17 cellular contexts compared by ENCODE assay signal in genomic region chr16:89102777-89103073, GRCh38. TPM values are rescaled to one million over a fixed set of nuclear protein-coding genes. Genes with fewer than 3 reads are reported as not detected.
DNase-seq lines count a peak whose midpoint lies in the region; ATAC-seq and TF ChIP-seq lines count a peak whose summit lies in the region.
"Had no signal": no experiment of that assay in that cellular context is flagged by ENCODE, and none has a peak within 500 bp of the region (broad histone marks: within the 10 kb centered on the region; RNA-seq: fewer than 3 reads in every experiment).

No MANE protein-coding gene starts in this region.

- H3K36me3 ChIP-seq in Caco-2 (ENCODE audit: control insufficient read depth, insufficient read depth, low read length) = peaks cover 6% of the 10 kb centered on the region
- H3K36me3 ChIP-seq in neuronal stem cell (replicated peaks in 1 of 2; ENCODE audit: control insufficient read depth in 2 of 2, insufficient read depth in 2 of 2, low read length in 2 of 2) = peaks cover 50 to 82% of the 10 kb centered on the region in 2 donors

- H3K27ac ChIP-seq in neuronal stem cell (replicated peaks; ENCODE audit: low read length) = no peak overlapping the region
- H3K27ac ChIP-seq: PC-9 had no signal

- peaks cover 26% of the 10 kb centered on the region for H3K79me1 ChIP-seq in neuronal stem cell (ENCODE audit: low read depth, low read length)

- H3K9me3 ChIP-seq in Caco-2 = no peaks in the 10 kb centered on the region
- H3K9me3 ChIP-seq in neuronal stem cell (replicated peaks in 1 of 2; ENCODE audit: control insufficient read depth in 2 of 2, insufficient read depth in 1 of 2, low read depth in 1 of 2, low read length in 2 of 2) = no peaks in the 10 kb centered on the region

- peaks cover 60% of the 10 kb centered on the region for H3K4me1 Mint-ChIP-seq in activated CD4-positive, alpha-beta T cell treated with anti-CD3 and anti-CD28 coated beads for 36 hours
- H3K4me1 Mint-ChIP-seq in Caco-2 (ENCODE audit: low read depth, unreplicated experiment) = peaks cover 20% of the 10 kb centered on the region
- H3K4me1 Mint-ChIP-seq in activated T-helper 17 cell treated with anti-CD3 and anti-CD28 coated beads, Interleukin-2, amount 50 U/mL, for 72 hours = peaks cover 18% of the 10 kb centered on the region
- peaks cover 18 to 31% of the 10 kb centered on the region in 2 donors for H3K4me1 Mint-ChIP-seq in effector memory CD8-positive, alpha-beta T cell (ENCODE audit: low read depth in 2 of 2)

- H4K8ac ChIP-seq in neuronal stem cell (ENCODE audit: low read depth, low read length) = no peak overlapping the region

- no peak overlapping the region for H4K91ac ChIP-seq in neuronal stem cell (ENCODE audit: low read depth, low read length, poor library complexity)

- WGBS in neuronal stem cell (ENCODE audit: extremely low coverage in 2 of 2, insufficient read length in 2 of 2, insufficient replicate concordance in 1 of 2), 2 donors = no CpG with 5 or more reads among the region's 15 CpGs

- DNase-seq in activated CD4-positive, alpha-beta T cell treated with anti-CD3 and anti-CD28 coated beads for 36 hours = no peak
- no peak for DNase-seq in activated CD4-positive, alpha-beta T cell treated with anti-CD3 and anti-CD28 coated beads for 4 hours
- DNase-seq in Caco-2 (no peak), neuronal stem cell (ENCODE audit: low spot score) (no peak)
- no peak for DNase-seq in stimulated activated CD4-positive, alpha-beta T cell treated with anti-CD3 and anti-CD28 coated beads, Interleukin-12 subunit alpha, Interleukin-12 subunit beta, amount 100 ng/mL, for 4 hours
- no peak for DNase-seq in effector memory CD8-positive, alpha-beta T cell
- DNase-seq: 8988T, C1 segment of cervical spinal cord, COR-L47, HFFc6, NCI-H1417 treated with DMSO at 0.1 percent for 48 hours, NCI-H2029, NCI-H2171 treated with DMSO at 0.1 percent for 48 hours, NCI-H774, PC-9 had no signal

- H3K27me3 ChIP-seq in Caco-2 (replicated peaks; ENCODE audit: control insufficient read depth, insufficient read depth, low read length) = no peaks in the 10 kb centered on the region
- no peaks in the 10 kb centered on the region for H3K27me3 ChIP-seq in neuronal stem cell (ENCODE audit: control insufficient read depth in 3 of 3, insufficient read depth in 3 of 3, low read depth in 1 of 3, low read length in 3 of 3)

- no peak overlapping the region for H3K18ac ChIP-seq in neuronal stem cell (ENCODE audit: low read length)

- H3K9ac ChIP-seq in neuronal stem cell (ENCODE audit: low read depth, low read length, poor library complexity) = no peak overlapping the region

- H2AK5ac ChIP-seq in neuronal stem cell (ENCODE audit: low read depth, low read length) = no peak overlapping the region

- ATAC-seq in activated CD4-positive, alpha-beta T cell treated with anti-CD3 and anti-CD28 coated beads for 36 hours = no peak
- ATAC-seq in activated T-helper 17 cell treated with anti-CD3 and anti-CD28 coated beads, Interleukin-2, amount 50 U/mL, for 72 hours (replicated peaks) = no peak
- ATAC-seq in effector memory CD8-positive, alpha-beta T cell (replicated peaks) = no peak
- ATAC-seq in HG03520 (IDR thresholded peaks at IDR 0.05; ENCODE audit: unreplicated experiment) = no peak

- H2BK5ac ChIP-seq in neuronal stem cell (ENCODE audit: low read length) = no peak overlapping the region

- peak overlapping the region; percentile 31 for H3K23ac ChIP-seq in neuronal stem cell (ENCODE audit: low read depth, low read length, poor library complexity)

- POLR2A ChIA-PET in activated CD4-positive, alpha-beta T cell treated with anti-CD3 and anti-CD28 coated beads for 36 hours (lab: Charles Lee) = no interaction called here
- POLR2A ChIA-PET in Caco-2 (lab: Charles Lee) = no interaction called here

- H2BK12ac ChIP-seq in neuronal stem cell (ENCODE audit: low read length) = no peak overlapping the region

- H3K4me3 Mint-ChIP-seq in activated CD4-positive, alpha-beta T cell treated with anti-CD3 and anti-CD28 coated beads for 36 hours = peak overlapping the region; percentile 8
- no peak overlapping the region for H3K4me3 Mint-ChIP-seq in Caco-2 (ENCODE audit: unreplicated experiment)
- peak overlapping the region; percentile 46 for H3K4me3 Mint-ChIP-seq in activated T-helper 17 cell treated with anti-CD3 and anti-CD28 coated beads, Interleukin-2, amount 50 U/mL, for 72 hours
- H3K4me3 Mint-ChIP-seq in effector memory CD8-positive, alpha-beta T cell = no peak overlapping the region
- H3K4me3 Mint-ChIP-seq: HFFc6 had no signal

- H2BK120ac ChIP-seq in neuronal stem cell (ENCODE audit: low read depth, low read length) = no peak overlapping the region

- TF ChIP-seq CTCF in Caco-2 (IDR thresholded peaks at IDR 0.05; ENCODE audit: insufficient read depth in 1 of 2, low read depth in 1 of 2, low read length in 1 of 2, severe bottlenecking in 1 of 2, unreplicated experiment in 1 of 2) = no peak

- no TSS peak for BruUV-seq in Caco-2 (replicated peaks; lab: Mats Ljungman, UMichigan)

- H3K27me3 Mint-ChIP-seq in activated CD4-positive, alpha-beta T cell treated with anti-CD3 and anti-CD28 coated beads for 36 hours = no peaks in the 10 kb centered on the region
- H3K27me3 Mint-ChIP-seq in Caco-2 (ENCODE audit: insufficient read depth, unreplicated experiment) = no peaks in the 10 kb centered on the region
- no peaks in the 10 kb centered on the region for H3K27me3 Mint-ChIP-seq in activated T-helper 17 cell treated with anti-CD3 and anti-CD28 coated beads, Interleukin-2, amount 50 U/mL, for 72 hours
- no peaks in the 10 kb centered on the region for H3K27me3 Mint-ChIP-seq in effector memory CD8-positive, alpha-beta T cell

- H3K14ac ChIP-seq in neuronal stem cell (ENCODE audit: low read length) = no peak overlapping the region

- H3K9me3 Mint-ChIP-seq in activated CD4-positive, alpha-beta T cell treated with anti-CD3 and anti-CD28 coated beads for 36 hours (ENCODE audit: low read depth) = no peaks in the 10 kb centered on the region
- H3K9me3 Mint-ChIP-seq in Caco-2 (ENCODE audit: unreplicated experiment) = no peaks in the 10 kb centered on the region
- H3K9me3 Mint-ChIP-seq in activated T-helper 17 cell treated with anti-CD3 and anti-CD28 coated beads, Interleukin-2, amount 50 U/mL, for 72 hours = no peaks in the 10 kb centered on the region
- H3K9me3 Mint-ChIP-seq in effector memory CD8-positive, alpha-beta T cell = no peaks in the 10 kb centered on the region
- H3K9me3 Mint-ChIP-seq: HFFc6 had no signal

- no peak overlapping the region for H2BK15ac ChIP-seq in neuronal stem cell (ENCODE audit: low read length)

- intact Hi-C loops in activated CD4-positive, alpha-beta T cell treated with anti-CD3 and anti-CD28 coated beads for 36 hours (cut with DNase I, micrococcal nuclease) = no loop called here
- intact Hi-C loops in Caco-2 (cut with micrococcal nuclease; ENCODE audit: unreplicated experiment) = no loop called here

- peak overlapping the region; percentile 85 for H3K27ac Mint-ChIP-seq in activated CD4-positive, alpha-beta T cell treated with anti-CD3 and anti-CD28 coated beads for 36 hours
- H3K27ac Mint-ChIP-seq in Caco-2 (ENCODE audit: unreplicated experiment) = peak overlapping the region; percentile 24
- H3K27ac Mint-ChIP-seq in activated T-helper 17 cell treated with anti-CD3 and anti-CD28 coated beads, Interleukin-2, amount 50 U/mL, for 72 hours = peak overlapping the region; percentile 62
- H3K27ac Mint-ChIP-seq in effector memory CD8-positive, alpha-beta T cell = no peak overlapping the region
- H3K27ac Mint-ChIP-seq: HFFc6 had no signal

- H3K4me2 ChIP-seq in neuronal stem cell (ENCODE audit: insufficient read depth, low read length, poor library complexity, severe bottlenecking) = no peak overlapping the region
- H3K4me2 ChIP-seq: PC-9 had no signal

- H3K4ac ChIP-seq in neuronal stem cell (ENCODE audit: low read length) = no peak overlapping the region

- H3K4me3 ChIP-seq in Caco-2 (ENCODE audit: low read depth, low read length) = no peak overlapping the region
- H3K4me3 ChIP-seq in neuronal stem cell (ENCODE audit: low read length in 2 of 2) = no peak overlapping the region
- H3K4me3 ChIP-seq: PC-9 had no signal

- peaks cover 58% of the 10 kb centered on the region for H3K36me3 Mint-ChIP-seq in activated CD4-positive, alpha-beta T cell treated with anti-CD3 and anti-CD28 coated beads for 36 hours (ENCODE audit: low read depth)
- peaks cover 34% of the 10 kb centered on the region for H3K36me3 Mint-ChIP-seq in Caco-2 (ENCODE audit: insufficient read depth, unreplicated experiment)
- peaks cover 77% of the 10 kb centered on the region for H3K36me3 Mint-ChIP-seq in activated T-helper 17 cell treated with anti-CD3 and anti-CD28 coated beads, Interleukin-2, amount 50 U/mL, for 72 hours (ENCODE audit: low read depth)
- peaks cover 53% of the 10 kb centered on the region for H3K36me3 Mint-ChIP-seq in effector memory CD8-positive, alpha-beta T cell (ENCODE audit: insufficient read depth)

- H3K4me1 ChIP-seq in Caco-2 (peaks cover 28% of the 10 kb centered on the region), neuronal stem cell (ENCODE audit: control insufficient read depth in 2 of 2, insufficient read depth in 1 of 2, low read depth in 1 of 2, low read length in 2 of 2) (peaks cover 3% of the 10 kb centered on the region in 2 donors)

- CTCF ChIA-PET in activated CD4-positive, alpha-beta T cell treated with anti-CD3 and anti-CD28 coated beads for 36 hours (lab: Charles Lee) = interaction anchor here (1.2 kb wide), 1 partner anchor 12 kb away, joined by 3 read pairs; no protein-coding TSS in a partner anchor
- CTCF ChIA-PET in Caco-2 (lab: Charles Lee) = interaction anchor here (1.0 kb wide), 1 partner anchor 114 kb away, joined by 5 read pairs; no protein-coding TSS in a partner anchor

- H2AFZ ChIP-seq in neuronal stem cell (ENCODE audit: low read length) = no peak overlapping the region
- H2AFZ ChIP-seq: PC-9 had no signal

RNA-seq across cellular contexts. Expression of gene ACSF3, which starts 9.1 kb away (rescaled TPM):
- total RNA-seq in activated CD4-positive, alpha-beta T cell treated with anti-CD3 and anti-CD28 coated beads for 36 hours = 10 to 100 TPM; 39.7 to 41.7 TPM
- total RNA-seq in Caco-2 (2022) = 49.5 and 55.2 TPM in 2 replicates
- total RNA-seq in activated T-helper 17 cell treated with anti-CD3 and anti-CD28 coated beads, Interleukin-2, amount 50 U/mL, for 72 hours = 10 to 100 TPM; 35.4 to 47.9 TPM
- polyA plus RNA-seq in neuronal stem cell (2013, experiment 1 of 2) = 8.9 TPM
- 9.7 TPM for polyA plus RNA-seq in neuronal stem cell (2013, experiment 2 of 2)

Comparison
In these comparisons a context has a peak if more than half of its experiments do, and no peak if none do; other contexts are left out.
1. H3K27ac Mint-ChIP-seq: peak in activated CD4-positive, alpha-beta T cell treated with anti-CD3 and anti-CD28 coated beads for 36 hours (single experiment), Caco-2 (single experiment) and activated T-helper 17 cell treated with anti-CD3 and anti-CD28 coated beads, Interleukin-2, amount 50 U/mL, for 72 hours (single experiment); none in effector memory CD8-positive, alpha-beta T cell (0 of 2).
2. H3K4me3 Mint-ChIP-seq: peak in activated CD4-positive, alpha-beta T cell treated with anti-CD3 and anti-CD28 coated beads for 36 hours (single experiment) and activated T-helper 17 cell treated with anti-CD3 and anti-CD28 coated beads, Interleukin-2, amount 50 U/mL, for 72 hours (single experiment); none in Caco-2 (single experiment) and effector memory CD8-positive, alpha-beta T cell (0 of 2).